ENCODE assay signal across 28 cellular contexts in the genomic region with DNA sequence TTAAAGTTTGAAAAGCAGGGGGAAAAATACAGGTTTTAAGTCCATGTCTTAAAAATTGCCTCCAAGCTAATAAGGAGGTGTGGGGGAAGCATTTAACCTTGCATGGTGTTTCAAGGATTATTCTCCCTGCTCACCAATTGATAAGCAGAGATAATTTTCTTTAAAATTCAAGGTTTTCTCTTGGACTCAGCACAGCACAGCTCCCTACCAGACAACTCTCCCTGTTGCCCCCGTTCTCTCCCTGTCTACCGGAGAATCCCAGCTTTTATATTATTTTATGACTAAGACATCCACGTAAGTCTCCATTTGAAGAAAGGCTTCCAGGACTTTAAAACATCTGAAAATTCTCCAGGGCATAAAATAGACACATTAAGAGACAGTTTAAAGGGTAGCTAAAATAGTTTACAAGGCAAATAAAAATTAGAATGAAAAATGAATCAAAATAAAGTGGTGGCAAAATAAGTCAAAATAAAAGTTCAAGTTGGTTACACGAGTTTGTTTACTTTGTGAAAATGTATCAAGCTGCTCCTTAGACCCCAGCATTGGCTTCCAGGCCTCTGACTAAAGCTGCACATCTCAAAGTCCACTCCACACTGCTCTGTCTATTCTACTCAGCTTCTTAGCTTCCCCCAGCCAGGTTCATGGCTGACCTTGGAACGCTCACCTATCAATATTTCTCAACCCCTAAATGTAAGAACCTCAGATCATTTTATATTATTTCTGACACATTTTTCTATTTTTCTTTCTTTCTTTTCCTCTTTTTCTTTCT.
DNase-seq lines count a peak whose midpoint lies in the region; ATAC-seq, FAIRE-seq and TF ChIP-seq lines count a peak whose summit lies in the region.
"Had no signal": no experiment of that assay in that cellular context is flagged by ENCODE, and none has a peak within 500 bp of the region (broad histone marks: within the 10 kb centered on the region; RNA-seq: fewer than 3 reads in every experiment).

No MANE protein-coding gene starts in this region.

- no peaks in the 10 kb centered on the region for H4K20me1 ChIP-seq in HepG2 (ENCODE audit: insufficient read depth, low read length)
- H4K20me1 ChIP-seq in hepatocyte (ENCODE audit: insufficient read depth, poor library complexity, severe bottlenecking) = no peaks in the 10 kb centered on the region
- H4K20me1 ChIP-seq: BLaER1 had no signal

- H3K36me3 Mint-ChIP-seq in effector memory CD8-positive, alpha-beta T cell (ENCODE audit: insufficient read depth) = peaks cover 5% of the 10 kb centered on the region
- H3K36me3 Mint-ChIP-seq: CD4-positive, CD25-positive, alpha-beta regulatory T cell had no signal

- H3K9me3 ChIP-seq in HepG2 (ENCODE audit: low read length) = no peaks in the 10 kb centered on the region
- no peaks in the 10 kb centered on the region for H3K9me3 ChIP-seq in right lobe of liver
- no peaks in the 10 kb centered on the region for H3K9me3 ChIP-seq in hepatocyte (ENCODE audit: low read depth)
- H3K9me3 ChIP-seq: BE2C, BLaER1 had no signal

- no TSS peak for BruUV-seq in HepG2 (replicated peaks; lab: Mats Ljungman, UMichigan)

- H3K27ac ChIP-seq in HepG2 (ENCODE audit: extremely low read length, insufficient read depth, low read length) = no peak overlapping the region
- H3K27ac ChIP-seq in right lobe of liver = no peak overlapping the region
- peak overlapping the region; percentile 56 for H3K27ac ChIP-seq in hepatocyte
- H3K27ac ChIP-seq in foreskin keratinocyte = no peak overlapping the region
- H3K27ac ChIP-seq: 22Rv1, BLaER1 had no signal

- no peaks in the 10 kb centered on the region for H3K27me3 Mint-ChIP-seq in effector memory CD8-positive, alpha-beta T cell
- H3K27me3 Mint-ChIP-seq: CD4-positive, alpha-beta memory T cell; CD4-positive, CD25-positive, alpha-beta regulatory T cell; CD8-positive, alpha-beta memory T cell had no signal

- H3K27ac Mint-ChIP-seq in effector memory CD8-positive, alpha-beta T cell = no peak overlapping the region
- H3K27ac Mint-ChIP-seq: CD4-positive, alpha-beta memory T cell; CD4-positive, CD25-positive, alpha-beta regulatory T cell; CD8-positive, alpha-beta memory T cell had no signal

- TF ChIP-seq EP300 in HepG2 (IDR thresholded peaks at IDR 0.05; ENCODE audit: low read depth in 2 of 2, low read length in 2 of 2) = peak in 1 of 2 experiments; percentile 41; a peak in 1 of 4 replicates
- TF ChIP-seq EP300 in HepG2 (CRISPR knock-in tag; IDR thresholded peaks at IDR 0.05; ENCODE audit: borderline replicate concordance) = no peak

- in situ Hi-C loops in HepG2 (cut with HindIII; ENCODE audit: extremely low pct_ligation_motif_present, low pct_unique_long_range_greater_than_20kb) = no loop called here

- H3K4me1 Mint-ChIP-seq in effector memory CD8-positive, alpha-beta T cell (ENCODE audit: low read depth in 2 of 2) = no peaks in the 10 kb centered on the region
- H3K4me1 Mint-ChIP-seq: CD14-positive monocyte; CD4-positive, alpha-beta memory T cell; CD4-positive, CD25-positive, alpha-beta regulatory T cell; CD8-positive, alpha-beta memory T cell had no signal

- no peaks in the 10 kb centered on the region for H3K9me2 ChIP-seq in hepatocyte (replicated peaks; ENCODE audit: insufficient read depth)

- TF ChIP-seq CTCF in HepG2 (CRISPR knock-in tag; IDR thresholded peaks at IDR 0.05) = no peak
- TF ChIP-seq CTCF in right lobe of liver (IDR thresholded peaks at IDR 0.05) = no peak
- no peak for TF ChIP-seq CTCF in hepatocyte (IDR thresholded peaks at IDR 0.05; ENCODE audit: poor library complexity)
- no peak for TF ChIP-seq CTCF in foreskin keratinocyte (conservative IDR thresholded peaks at IDR 0.05)

- H2AFZ ChIP-seq in HepG2 (ENCODE audit: low read length) (no peak overlapping the region), hepatocyte (no peak overlapping the region)

- TF ChIP-seq POLR2A in HepG2 (IDR thresholded peaks at IDR 0.05; ENCODE audit: insufficient read depth in 1 of 2, low read depth in 2 of 2, low read length in 2 of 2) = no peak
- no peak for TF ChIP-seq POLR2A in right lobe of liver (IDR thresholded peaks at IDR 0.05)

- no peak for TF ChIP-seq RAD21 in HepG2 (CRISPR knock-in tag; IDR thresholded peaks at IDR 0.05)

- WGBS in HepG2 (ENCODE audit: low lambda C conversion rate) = 57% methylated on average over 5 of the region's 5 CpGs
- WGBS in right lobe of liver (ENCODE audit: insufficient coverage, low coverage, low lambda C conversion rate, missing lambda C conversion rate) = 65% methylated on average over 5 of the region's 5 CpGs
- 68% methylated on average over 5 of the region's 5 CpGs for WGBS in hepatocyte (ENCODE audit: low lambda C conversion rate, missing lambda C conversion rate)

- H3K4me2 ChIP-seq in HepG2 (ENCODE audit: low read depth, low read length) (0 out of 2 replicates have a peak overlapping the region, but pooled peaks have one; percentile 5), hepatocyte (no peak overlapping the region)
- H3K4me2 ChIP-seq: BLaER1 had no signal

- H3K36me3 ChIP-seq in HepG2 (replicated peaks in 1 of 2; ENCODE audit: control insufficient read depth in 1 of 2, insufficient read depth in 2 of 2, low read length in 2 of 2) (peaks cover 0 to 3% of the 10 kb centered on the region in 2 experiments; a peak in 2 of 5 replicates), right lobe of liver (no peaks in the 10 kb centered on the region), hepatocyte (replicated peaks; ENCODE audit: insufficient read depth, low read depth) (no peaks in the 10 kb centered on the region)
- H3K36me3 ChIP-seq: BE2C, BLaER1 had no signal

- no peak overlapping the region for H3K9ac ChIP-seq in HepG2 (ENCODE audit: insufficient read depth, low read depth, low read length)
- H3K9ac ChIP-seq: BLaER1 had no signal

- FAIRE-seq in HepG2 (lab: Jason Lieb, UNC) = no peak
- FAIRE-seq: GM12878, GM12892, GM18507, GM19239 had no signal

- H3K4me3 ChIP-seq in HepG2 (replicated peaks in 1 of 3; ENCODE audit: insufficient read depth in 1 of 3, low read depth in 2 of 3, low read length in 3 of 3) (no peak overlapping the region), right lobe of liver (no peak overlapping the region), hepatocyte (no peak overlapping the region)
- H3K4me3 ChIP-seq: BLaER1, GM12878 had no signal

- H3K79me2 ChIP-seq in HepG2 (ENCODE audit: insufficient read depth, low read length) (no peaks in the 10 kb centered on the region), hepatocyte (no peaks in the 10 kb centered on the region)

- intact Hi-C loops in HepG2 (cut with micrococcal nuclease; ENCODE audit: unreplicated experiment) = no loop called here
- intact Hi-C loops in right lobe of liver (cut with DNase I) = no loop called here

- DNase-seq in HepG2 (ENCODE audit: low spot score) (peak; percentile 58), right lobe of liver (no peak), HuH-7.5 (ENCODE audit: low spot score) (peak; percentile 16), hepatocyte (ENCODE audit: low spot score) (peak; percentile 34), foreskin keratinocyte (no peak)
- no peak for DNase-seq in effector memory CD8-positive, alpha-beta T cell
- DNase-seq: ACHN; BE2C; C1 segment of cervical spinal cord; CD4-positive, alpha-beta memory T cell; CD4-positive, CD25-positive, alpha-beta regulatory T cell; CD8-positive, alpha-beta memory T cell; COR-L47; DMS 273 treated with DMSO at 0.1 percent for 48 hours; DMS153; DMS53; DMS79; DND-41; EL; GDM1 had no signal

- POLR2A ChIA-PET in HepG2 (lab: Yijun Ruan, JAX) = interaction anchor here (0.7 kb wide), 1 partner anchor 8 kb away, joined by 4 read pairs; no protein-coding TSS in a partner anchor

- CTCF ChIA-PET in HepG2 (lab: Yijun Ruan, JAX; ENCODE audit: low intra/inter-chr PET ratio, low total read pairs) = no interaction called here

- H3K4me1 ChIP-seq in HepG2 (ENCODE audit: insufficient read depth, low read length) (peaks cover 17% of the 10 kb centered on the region), right lobe of liver (no peaks in the 10 kb centered on the region), hepatocyte (ENCODE audit: insufficient read depth) (no peaks in the 10 kb centered on the region), foreskin keratinocyte (no peaks in the 10 kb centered on the region)
- H3K4me1 ChIP-seq: BE2C, BLaER1 had no signal

- H3K9me3 Mint-ChIP-seq in effector memory CD8-positive, alpha-beta T cell = no peaks in the 10 kb centered on the region

- ATAC-seq in HepG2 (peak; percentile 94), right lobe of liver (no peak), foreskin keratinocyte (no peak), HG02759 (IDR thresholded peaks at IDR 0.05; ENCODE audit: unreplicated experiment) (no peak)
- no peak for ATAC-seq in effector memory CD8-positive, alpha-beta T cell (replicated peaks)
- ATAC-seq: GM12878 had no signal

- H3K27me3 ChIP-seq in HepG2 (ENCODE audit: control insufficient read depth in 1 of 2, insufficient read depth in 2 of 2, low read length in 2 of 2) = no peaks in the 10 kb centered on the region
- H3K27me3 ChIP-seq in right lobe of liver = no peaks in the 10 kb centered on the region
- H3K27me3 ChIP-seq in hepatocyte = no peaks in the 10 kb centered on the region
- no peaks in the 10 kb centered on the region for H3K27me3 ChIP-seq in foreskin keratinocyte
- H3K27me3 ChIP-seq: BE2C, BLaER1 had no signal

- no peak overlapping the region for H3K4me3 Mint-ChIP-seq in effector memory CD8-positive, alpha-beta T cell
- H3K4me3 Mint-ChIP-seq: CD14-positive monocyte; CD4-positive, alpha-beta memory T cell; CD4-positive, CD25-positive, alpha-beta regulatory T cell; CD8-positive, alpha-beta memory T cell had no signal

TF ChIP-seq in HepG2, 621 proteins besides CTCF, POLR2A, EP300 and RAD21 (continues in another document):
- TF ChIP-seq ZNF264 (CRISPR knock-in tag; IDR thresholded peaks at IDR 0.05) (peak; percentile 78; the same call in 1 of the 2 replicates), IRF2 (CRISPR knock-in tag; IDR thresholded peaks at IDR 0.05) (0 out of 2 replicates have a peak, but pooled peaks have one; percentile 21), BCL6 (CRISPR knock-in tag; IDR thresholded peaks at IDR 0.05) (no peak), MLLT10 (CRISPR knock-in tag; IDR thresholded peaks at IDR 0.05) (no peak), HMG20B (CRISPR knock-in tag; conservative IDR thresholded peaks at IDR 0.05) (no peak), TEAD3 (CRISPR knock-in tag; optimal IDR thresholded peaks at IDR 0.05; ENCODE audit: borderline replicate concordance) (peak; percentile 16), CREM (IDR thresholded peaks at IDR 0.05) (peak; percentile 25; the same call in 1 of the 2 replicates), CREM (CRISPR knock-in tag; IDR thresholded peaks at IDR 0.05) (no peak), ARNT (IDR thresholded peaks at IDR 0.05) (no peak), ZNF460 (CRISPR knock-in tag; IDR thresholded peaks at IDR 0.05; ENCODE audit: borderline replicate concordance) (no peak)

Comparison
In these comparisons a context has a peak if more than half of its experiments do, and no peak if none do; other contexts are left out.
1. DNase-seq: peak in HepG2 (single experiment), HuH-7.5 (single experiment) and hepatocyte (single experiment); none in right lobe of liver (0 of 3), foreskin keratinocyte (0 of 2) and effector memory CD8-positive, alpha-beta T cell (0 of 3).